8 cellular contexts compared by ENCODE assay signal in genomic region chr7:65509368-65510186, GRCh38.
DNase-seq lines count a peak whose midpoint lies in the region; ATAC-seq and TF ChIP-seq lines count a peak whose summit lies in the region.

No MANE protein-coding gene starts in this region.

- no peak for DNase-seq in CD14-positive monocyte (ENCODE audit: low spot score)
- DNase-seq in M059J (ENCODE audit: low read depth): peak; percentile 14
- DNase-seq in mammary epithelial cell: peak; percentile 0
- DNase-seq in myocyte (ENCODE audit: low read depth): peak; percentile 5
- DNase-seq in globus pallidus (ENCODE audit: low spot score): no peak
- DNase-seq in iPS-NIHi7 (ENCODE audit: extremely low spot score): no peak
- no peak for DNase-seq in NOMO-1 treated with DMSO at 0.1 percent for 48 hours (lab: John Stamatoyannopoulos, UW; ENCODE audit: unreplicated experiment)

- TF ChIP-seq CTCF in CD14-positive monocyte (IDR thresholded peaks at IDR 0.05): no peak
- TF ChIP-seq CTCF in mammary epithelial cell (conservative IDR thresholded peaks at IDR 0.05 in 1 of 2, IDR thresholded peaks at IDR 0.05 in 1 of 2; ENCODE audit: extremely low read depth in 1 of 2, insufficient read depth in 1 of 2, low read depth in 1 of 2, low read length in 2 of 2): no peak

- H3K4me3 Mint-ChIP-seq in CD14-positive monocyte: peak overlapping the region; percentile 66 to 73

- peaks cover 26 to 35% (median 29%) of the 10 kb centered on the region in 3 donors for H3K27me3 Mint-ChIP-seq in CD14-positive monocyte (ENCODE audit: low read depth in 3 of 3)

- intact Hi-C loops in CD14-positive monocyte (cut with micrococcal nuclease) (no loop called here), mammary epithelial cell (cut with micrococcal nuclease) (no loop called here)

- H3K4me1 ChIP-seq in mammary epithelial cell (ENCODE audit: insufficient read depth, low read length): no peaks in the 10 kb centered on the region

- H3K9ac ChIP-seq in mammary epithelial cell (ENCODE audit: insufficient read depth, low read length): no peak overlapping the region

- peaks cover 2% of the 10 kb centered on the region for H3K9me3 ChIP-seq in mammary epithelial cell (replicated peaks; ENCODE audit: insufficient read depth, low read length)

- H2AFZ ChIP-seq in mammary epithelial cell (ENCODE audit: low read depth, low read length): no peak overlapping the region

- no peaks in the 10 kb centered on the region for H3K27me3 ChIP-seq in mammary epithelial cell (ENCODE audit: insufficient read depth, low read length)

- peaks cover 0 to 9% (median 4%) of the 10 kb centered on the region in 7 donors for H3K9me3 Mint-ChIP-seq in CD14-positive monocyte

- no peaks in the 10 kb centered on the region for H4K20me1 ChIP-seq in mammary epithelial cell (ENCODE audit: insufficient read depth, low read length)

- CTCF ChIA-PET in mammary epithelial cell (lab: Charles Lee; ENCODE audit: low non-redundant PET): no interaction called here

- H3K4me1 Mint-ChIP-seq in CD14-positive monocyte: peaks cover 5% of the 10 kb centered on the region

- no peak overlapping the region for H3K27ac ChIP-seq in mammary epithelial cell (ENCODE audit: insufficient read depth, low read depth, low read length)

- no peak for ATAC-seq in GM18519 (IDR thresholded peaks at IDR 0.05; ENCODE audit: low FRiP score, unreplicated experiment)

- in situ Hi-C loops in mammary epithelial cell (cut with MboI; ENCODE audit: low sequenced_read_pairs in 2 of 2): no loop called here

- no TSS peak for BruUV-seq in mammary epithelial cell (replicated peaks; lab: Mats Ljungman, UMichigan)

- dilution Hi-C loops in mammary epithelial cell (cut with HindIII; ENCODE audit: low sequenced_read_pairs): no loop called here

- no peak overlapping the region for H3K4me3 ChIP-seq in mammary epithelial cell (replicated peaks in 1 of 3; ENCODE audit: insufficient read depth in 1 of 3, low read depth in 2 of 3, low read length in 3 of 3)

- H3K79me2 ChIP-seq in mammary epithelial cell (ENCODE audit: insufficient read depth, low read length): no peaks in the 10 kb centered on the region

- no CpG with 5 or more reads among the region's 85 CpGs for WGBS in mammary epithelial cell (ENCODE audit: low coverage, missing lambda C conversion rate)

- H3K36me3 Mint-ChIP-seq in CD14-positive monocyte: peaks cover 0 to 10% of the 10 kb centered on the region in 2 donors

- H3K36me3 ChIP-seq in mammary epithelial cell (ENCODE audit: insufficient read depth, low read length): no peaks in the 10 kb centered on the region

- peak overlapping the region in 1 of 7 donors; percentile 4 for H3K27ac Mint-ChIP-seq in CD14-positive monocyte

- H3K4me2 ChIP-seq in mammary epithelial cell (ENCODE audit: insufficient read depth, low read depth, low read length): no peak overlapping the region

Comparison
In these comparisons a context has a peak if more than half of its experiments do, and no peak if none do; other contexts are left out.
1. DNase-seq: peak in M059J (single experiment), mammary epithelial cell (single experiment) and myocyte (single experiment); none in CD14-positive monocyte (single experiment), globus pallidus (single experiment), iPS-NIHi7 (single experiment) and NOMO-1 treated with DMSO at 0.1 percent for 48 hours (single experiment).